Comparison of ENCODE assay signal across 1 cellular context in genomic region chr5:34412769-34413168, GRCh38.
TF ChIP-seq lines count a peak whose summit lies in the region.

No MANE protein-coding gene starts in this region.

TF ChIP-seq in HCT116, 20 proteins besides CTCF, POLR2A, EP300 and RAD21 (continued from another document):
- TF ChIP-seq YY1 (IDR thresholded peaks at IDR 0.05; ENCODE audit: extremely low read depth, insufficient replicate concordance, low read depth, low read length) (no peak), EZH2phosphoT487 (IDR thresholded peaks at IDR 0.05; ENCODE audit: borderline replicate concordance) (no peak), JUND (IDR thresholded peaks at IDR 0.05) (no peak), TCF7L2 (IDR thresholded peaks at IDR 0.05; ENCODE audit: borderline replicate concordance, extremely low read depth, insufficient read depth, insufficient read length) (no peak), FOSL1 (IDR thresholded peaks at IDR 0.05; ENCODE audit: low read depth) (no peak), ELF1 (IDR thresholded peaks at IDR 0.05; ENCODE audit: borderline replicate concordance, low read depth) (no peak), EZH2 (IDR thresholded peaks at IDR 0.05) (no peak)
